Comparison of ENCODE assay signal across 20 cellular contexts in genomic region chr3:117706037-117706436, GRCh38.
DNase-seq lines count a peak whose midpoint lies in the region; ATAC-seq and TF ChIP-seq lines count a peak whose summit lies in the region.
"Had no signal": no experiment of that assay in that cellular context is flagged by ENCODE, and none has a peak within 500 bp of the region (broad histone marks: within the 10 kb centered on the region; RNA-seq: fewer than 3 reads in every experiment).

No MANE protein-coding gene starts in this region.

- H3K4me3 ChIP-seq in choroid plexus epithelial cell (ENCODE audit: low read depth, low read length) (no peak overlapping the region), left lung (no peak overlapping the region)
- H3K4me3 ChIP-seq: colonic mucosa, neural progenitor cell, thyroid gland had no signal

- no peaks in the 10 kb centered on the region for H3K4me1 ChIP-seq in left lung
- H3K4me1 ChIP-seq: colonic mucosa, thyroid gland had no signal

- no peak overlapping the region for H3K27ac ChIP-seq in left lung
- H3K27ac ChIP-seq: colonic mucosa, neural progenitor cell, thyroid gland had no signal

- H3K9me3 ChIP-seq in left lung, result no peaks in the 10 kb centered on the region
- H3K9me3 ChIP-seq: colonic mucosa, thyroid gland had no signal

- no peaks in the 10 kb centered on the region for H3K27me3 ChIP-seq in left lung
- H3K27me3 ChIP-seq: colonic mucosa, neural progenitor cell, thyroid gland had no signal

- no peak for TF ChIP-seq CTCF in AG09319 (IDR thresholded peaks at IDR 0.05; ENCODE audit: low read depth, low read length)
- no peak for TF ChIP-seq CTCF in choroid plexus epithelial cell (conservative IDR thresholded peaks at IDR 0.05; ENCODE audit: low read depth, low read length)
- TF ChIP-seq CTCF in left lung (IDR thresholded peaks at IDR 0.05), result no peak

- DNase-seq in AG09319 (ENCODE audit: extremely low read depth, low read depth) (peak; percentile 81), LHCN-M2 (ENCODE audit: low read depth) (peak; percentile 73), choroid plexus epithelial cell (ENCODE audit: low read depth) (peak; percentile 83), left lung (no peak), hippocampal formation (lab: John Stamatoyannopoulos, UW) (no peak), kidney glomerular epithelial cell (lab: John Stamatoyannopoulos, UW) (no peak)
- DNase-seq in stimulated activated naive CD4-positive, alpha-beta T cell treated with Interleukin-2 at 50 U/mL for 16 hours (lab: John Stamatoyannopoulos, UW), result no peak
- DNase-seq: activated CD4-positive, alpha-beta T cell treated with anti-CD3 and anti-CD28 coated beads, Interleukin-2, amount 10 ng/mL, durations not matched to agents 7 days and 5 days; activated T-cell treated with anti-CD3 and anti-CD28 coated beads, Interleukin-2, amount 50 U/mL, for 24 hours; AML-193; colonic mucosa; DMS 273 treated with DMSO at 0.1 percent for 48 hours; NCI-H1105 treated with DMSO at 0.1 percent for 48 hours; NCI-H2227 treated with DMSO at 0.1 percent for 48 hours; stimulated activated CD4-positive, alpha-beta T cell treated with anti-CD3 and anti-CD28 coated beads, Interleukin-2, amount 100 ng/mL, for 48 hours; stimulated activated CD8-positive, alpha-beta memory T cell treated with anti-CD3 and anti-CD28 coated beads, Interleukin-4, amount 100 ng/mL, for 48 hours; thyroid gland had no signal

- intact Hi-C loops in left lung (cut with DNase I), result no loop called here

- H3K36me3 ChIP-seq in left lung, result no peaks in the 10 kb centered on the region
- H3K36me3 ChIP-seq: colonic mucosa, neural progenitor cell, thyroid gland had no signal

- ATAC-seq in left lung (peak; percentile 49), HG02763 (IDR thresholded peaks at IDR 0.05; ENCODE audit: unreplicated experiment) (no peak)
- ATAC-seq: esophagus mucosa had no signal

Comparison
In these comparisons a context has a peak if more than half of its experiments do, and no peak if none do; other contexts are left out.
1. DNase-seq: peak in AG09319 (single experiment), LHCN-M2 (single experiment) and choroid plexus epithelial cell (single experiment); none in left lung (0 of 2), stimulated activated naive CD4-positive, alpha-beta T cell treated with Interleukin-2 at 50 U/mL for 16 hours (single experiment), hippocampal formation (0 of 2) and kidney glomerular epithelial cell (single experiment).